ENCODE assay signal across 1 cellular context in genomic region chr12:6430124-6430989, GRCh38.
TF ChIP-seq lines count a peak whose summit lies in the region.

No MANE protein-coding gene starts in this region.

TF ChIP-seq in A549, 52 proteins besides CTCF, POLR2A, EP300 and RAD21 (continued from another document):
- TF ChIP-seq, protein P1, sequence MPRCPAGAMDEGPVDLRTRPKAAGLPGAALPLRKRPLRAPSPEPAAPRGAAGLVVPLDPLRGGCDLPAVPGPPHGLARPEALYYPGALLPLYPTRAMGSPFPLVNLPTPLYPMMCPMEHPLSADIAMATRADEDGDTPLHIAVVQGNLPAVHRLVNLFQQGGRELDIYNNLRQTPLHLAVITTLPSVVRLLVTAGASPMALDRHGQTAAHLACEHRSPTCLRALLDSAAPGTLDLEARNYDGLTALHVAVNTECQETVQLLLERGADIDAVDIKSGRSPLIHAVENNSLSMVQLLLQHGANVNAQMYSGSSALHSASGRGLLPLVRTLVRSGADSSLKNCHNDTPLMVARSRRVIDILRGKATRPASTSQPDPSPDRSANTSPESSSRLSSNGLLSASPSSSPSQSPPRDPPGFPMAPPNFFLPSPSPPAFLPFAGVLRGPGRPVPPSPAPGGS (IDR thresholded peaks at IDR 0.05) = peak; percentile 71; the same call in 1 of the 3 replicates
- TF ChIP-seq TFCP2L1 (CRISPR knock-in tag; IDR thresholded peaks at IDR 0.05) (no peak), MYC (IDR thresholded peaks at IDR 0.05; ENCODE audit: borderline replicate concordance, low read length) (0 out of 2 replicates have a peak, but pooled peaks have one; percentile 70), ZSCAN20 (CRISPR knock-in tag; IDR thresholded peaks at IDR 0.05) (peak; percentile 83; the same call in 1 of the 2 replicates), HES2 (IDR thresholded peaks at IDR 0.05) (no peak), HOXB13 (CRISPR knock-in tag; IDR thresholded peaks at IDR 0.05; ENCODE audit: low read depth) (peak; percentile 88), NR3C1 (IDR thresholded peaks at IDR 0.05) (no peak), HMGXB4 (CRISPR knock-in tag; IDR thresholded peaks at IDR 0.05; ENCODE audit: borderline replicate concordance) (peak; percentile 63; the same call in 1 of the 2 replicates), JUN (IDR thresholded peaks at IDR 0.05) (peak; percentile 90 to 91), CBX8 (IDR thresholded peaks at IDR 0.05) (no peak), TP53 (CRISPR knock-in tag; IDR thresholded peaks at IDR 0.05) (peak; percentile 97), FOSL2 (IDR thresholded peaks at IDR 0.05) (no peak), FOSL2 (CRISPR knock-in tag; IDR thresholded peaks at IDR 0.05) (peak; percentile 90), SMC3 (IDR thresholded peaks at IDR 0.05) (no peak), HEYL (CRISPR knock-in tag; IDR thresholded peaks at IDR 0.05) (peak; percentile 59; the same call in 1 of the 2 replicates), HOXA7 (CRISPR knock-in tag; IDR thresholded peaks at IDR 0.05) (peak; percentile 85), POLR2AphosphoS2 (conservative IDR thresholded peaks at IDR 0.05; ENCODE audit: low read length) (no peak), PBX3 (IDR thresholded peaks at IDR 0.05) (peak; percentile 28; the same call in 1 of the 2 replicates), RNF2 (IDR thresholded peaks at IDR 0.05; ENCODE audit: borderline replicate concordance, low read depth) (no peak), RFX5 (IDR thresholded peaks at IDR 0.05) (peak; percentile 48; the same call in 1 of the 2 replicates), GATA3 (IDR thresholded peaks at IDR 0.05; ENCODE audit: borderline replicate concordance) (peak; percentile 82; the same call in 1 of the 2 replicates), ATOH8 (CRISPR knock-in tag; IDR thresholded peaks at IDR 0.05; ENCODE audit: low read depth) (peak; percentile 61), EHF (CRISPR knock-in tag; IDR thresholded peaks at IDR 0.05) (peak; percentile 91), CBX2 (IDR thresholded peaks at IDR 0.05; ENCODE audit: borderline replicate concordance, low read depth) (no peak), KDM5A (IDR thresholded peaks at IDR 0.05) (no peak), EHMT2 (IDR thresholded peaks at IDR 0.05; ENCODE audit: low read depth) (no peak), JUNB (IDR thresholded peaks at IDR 0.05) (no peak; the same call in 1 of the 2 replicates), ZC3H11A (IDR thresholded peaks at IDR 0.05) (no peak), ESRRA (IDR thresholded peaks at IDR 0.05; ENCODE audit: borderline replicate concordance, low read length) (no peak), RARB (CRISPR knock-in tag; IDR thresholded peaks at IDR 0.05) (no peak), HOXB5 (CRISPR knock-in tag; IDR thresholded peaks at IDR 0.05) (peak; percentile 70; the same call in 1 of the 2 replicates), MAFK (IDR thresholded peaks at IDR 0.05; ENCODE audit: partially characterized antibody) (peak; percentile 100), HDAC2 (IDR thresholded peaks at IDR 0.05) (no peak), SREBF2 (IDR thresholded peaks at IDR 0.05) (no peak), NPAS2 (CRISPR knock-in tag; IDR thresholded peaks at IDR 0.05; ENCODE audit: borderline replicate concordance) (no peak), FOXS1 (CRISPR knock-in tag; IDR thresholded peaks at IDR 0.05) (peak; percentile 80; the same call in 1 of the 2 replicates), NFE2L2 (conservative IDR thresholded peaks at IDR 0.05; ENCODE audit: low read length) (peak; percentile 98)
- TF ChIP-seq, protein P2, sequence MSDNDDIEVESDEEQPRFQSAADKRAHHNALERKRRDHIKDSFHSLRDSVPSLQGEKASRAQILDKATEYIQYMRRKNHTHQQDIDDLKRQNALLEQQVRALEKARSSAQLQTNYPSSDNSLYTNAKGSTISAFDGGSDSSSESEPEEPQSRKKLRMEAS (IDR thresholded peaks at IDR 0.05) = peak; percentile 94
- TF ChIP-seq, protein P3, sequence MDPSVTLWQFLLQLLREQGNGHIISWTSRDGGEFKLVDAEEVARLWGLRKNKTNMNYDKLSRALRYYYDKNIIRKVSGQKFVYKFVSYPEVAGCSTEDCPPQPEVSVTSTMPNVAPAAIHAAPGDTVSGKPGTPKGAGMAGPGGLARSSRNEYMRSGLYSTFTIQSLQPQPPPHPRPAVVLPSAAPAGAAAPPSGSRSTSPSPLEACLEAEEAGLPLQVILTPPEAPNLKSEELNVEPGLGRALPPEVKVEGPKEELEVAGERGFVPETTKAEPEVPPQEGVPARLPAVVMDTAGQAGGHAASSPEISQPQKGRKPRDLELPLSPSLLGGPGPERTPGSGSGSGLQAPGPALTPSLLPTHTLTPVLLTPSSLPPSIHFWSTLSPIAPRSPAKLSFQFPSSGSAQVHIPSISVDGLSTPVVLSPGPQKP (IDR thresholded peaks at IDR 0.05; ENCODE audit: low read depth, low read length) = no peak
- TF ChIP-seq, protein P4, sequence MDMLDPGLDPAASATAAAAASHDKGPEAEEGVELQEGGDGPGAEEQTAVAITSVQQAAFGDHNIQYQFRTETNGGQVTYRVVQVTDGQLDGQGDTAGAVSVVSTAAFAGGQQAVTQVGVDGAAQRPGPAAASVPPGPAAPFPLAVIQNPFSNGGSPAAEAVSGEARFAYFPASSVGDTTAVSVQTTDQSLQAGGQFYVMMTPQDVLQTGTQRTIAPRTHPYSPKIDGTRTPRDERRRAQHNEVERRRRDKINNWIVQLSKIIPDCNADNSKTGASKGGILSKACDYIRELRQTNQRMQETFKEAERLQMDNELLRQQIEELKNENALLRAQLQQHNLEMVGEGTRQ (IDR thresholded peaks at IDR 0.05) = no peak
- TF ChIP-seq, protein P5, sequence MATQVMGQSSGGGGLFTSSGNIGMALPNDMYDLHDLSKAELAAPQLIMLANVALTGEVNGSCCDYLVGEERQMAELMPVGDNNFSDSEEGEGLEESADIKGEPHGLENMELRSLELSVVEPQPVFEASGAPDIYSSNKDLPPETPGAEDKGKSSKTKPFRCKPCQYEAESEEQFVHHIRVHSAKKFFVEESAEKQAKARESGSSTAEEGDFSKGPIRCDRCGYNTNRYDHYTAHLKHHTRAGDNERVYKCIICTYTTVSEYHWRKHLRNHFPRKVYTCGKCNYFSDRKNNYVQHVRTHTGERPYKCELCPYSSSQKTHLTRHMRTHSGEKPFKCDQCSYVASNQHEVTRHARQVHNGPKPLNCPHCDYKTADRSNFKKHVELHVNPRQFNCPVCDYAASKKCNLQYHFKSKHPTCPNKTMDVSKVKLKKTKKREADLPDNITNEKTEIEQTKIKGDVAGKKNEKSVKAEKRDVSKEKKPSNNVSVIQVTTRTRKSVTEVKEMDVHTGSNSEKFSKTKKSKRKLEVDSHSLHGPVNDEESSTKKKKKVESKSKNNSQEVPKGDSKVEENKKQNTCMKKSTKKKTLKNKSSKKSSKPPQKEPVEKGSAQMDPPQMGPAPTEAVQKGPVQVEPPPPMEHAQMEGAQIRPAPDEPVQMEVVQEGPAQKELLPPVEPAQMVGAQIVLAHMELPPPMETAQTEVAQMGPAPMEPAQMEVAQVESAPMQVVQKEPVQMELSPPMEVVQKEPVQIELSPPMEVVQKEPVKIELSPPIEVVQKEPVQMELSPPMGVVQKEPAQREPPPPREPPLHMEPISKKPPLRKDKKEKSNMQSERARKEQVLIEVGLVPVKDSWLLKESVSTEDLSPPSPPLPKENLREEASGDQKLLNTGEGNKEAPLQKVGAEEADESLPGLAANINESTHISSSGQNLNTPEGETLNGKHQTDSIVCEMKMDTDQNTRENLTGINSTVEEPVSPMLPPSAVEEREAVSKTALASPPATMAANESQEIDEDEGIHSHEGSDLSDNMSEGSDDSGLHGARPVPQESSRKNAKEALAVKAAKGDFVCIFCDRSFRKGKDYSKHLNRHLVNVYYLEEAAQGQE (IDR thresholded peaks at IDR 0.05) = no peak
- TF ChIP-seq, protein P6, sequence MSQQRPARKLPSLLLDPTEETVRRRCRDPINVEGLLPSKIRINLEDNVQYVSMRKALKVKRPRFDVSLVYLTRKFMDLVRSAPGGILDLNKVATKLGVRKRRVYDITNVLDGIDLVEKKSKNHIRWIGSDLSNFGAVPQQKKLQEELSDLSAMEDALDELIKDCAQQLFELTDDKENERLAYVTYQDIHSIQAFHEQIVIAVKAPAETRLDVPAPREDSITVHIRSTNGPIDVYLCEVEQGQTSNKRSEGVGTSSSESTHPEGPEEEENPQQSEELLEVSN (IDR thresholded peaks at IDR 0.05; ENCODE audit: borderline replicate concordance, low read depth) = peak; percentile 60; the same call in 1 of the 2 replicates
